In genomic region chr15:61216519-61216918, GRCh38 we compare ENCODE assay signal across 21 cellular contexts. TPM values are rescaled to one million over a fixed set of nuclear protein-coding genes. Genes with fewer than 3 reads are reported as not detected.
DNase-seq lines count a peak whose midpoint lies in the region; ATAC-seq and TF ChIP-seq lines count a peak whose summit lies in the region.
"Had no signal": no experiment of that assay in that cellular context is flagged by ENCODE, and none has a peak within 500 bp of the region (broad histone marks: within the 10 kb centered on the region; RNA-seq: fewer than 3 reads in every experiment).

No MANE protein-coding gene starts in this region.

- H3K4me1 ChIP-seq in foreskin keratinocyte, result no peaks in the 10 kb centered on the region
- H3K4me1 ChIP-seq: A549 had no signal

- ATAC-seq in foreskin keratinocyte (no peak), HG02840 (IDR thresholded peaks at IDR 0.05; ENCODE audit: low FRiP score, unreplicated experiment) (no peak)
- ATAC-seq: activated CD8-positive, alpha-beta T cell treated with anti-CD3 and anti-CD28 coated beads, Interleukin-2, amount 10 ng/mL, durations not matched to agents 7 days and 5 days; activated naive CD4-positive, alpha-beta T cell treated with anti-CD3 and anti-CD28 coated beads, Interleukin-2, amount 50 U/mL, for 72 hours; left ventricle myocardium superior; T-helper 17 cell had no signal

- H3K4me3 Mint-ChIP-seq in progenitor cell of endocrine pancreas (ENCODE audit: low read depth), result no peak overlapping the region
- H3K4me3 Mint-ChIP-seq in type B pancreatic cell, result no peak overlapping the region
- H3K4me3 Mint-ChIP-seq: activated CD8-positive, alpha-beta T cell treated with anti-CD3 and anti-CD28 coated beads, Interleukin-2, amount 10 ng/mL, durations not matched to agents 7 days and 5 days; T-helper 17 cell had no signal

- CTCF ChIA-PET in RWPE1 (lab: Yijun Ruan, JAX), result interaction anchor here (0.6 to 1.7 kb wide), 4 partner anchors 21 to 525 kb away, joined by 3 to 4 read pairs (median 3); no protein-coding TSS in a partner anchor

- DNase-seq in NCI-H82 (lab: John Stamatoyannopoulos, UW) (peak; percentile 41), NCI-H82 treated with DMSO at 0.1 percent for 48 hours (lab: John Stamatoyannopoulos, UW; ENCODE audit: unreplicated experiment) (no peak), RWPE1 (ENCODE audit: low spot score) (peak; percentile 13), foreskin keratinocyte (no peak), progenitor cell of endocrine pancreas (ENCODE audit: low spot score, unreplicated experiment) (no peak), type B pancreatic cell (ENCODE audit: extremely low spot score, unreplicated experiment) (no peak), cardiac septum (ENCODE audit: low spot score) (no peak)
- DNase-seq: activated CD4-positive, CD25-positive, alpha-beta regulatory T cell; activated CD8-positive, alpha-beta T cell treated with anti-CD3 and anti-CD28 coated beads, Interleukin-2, amount 10 ng/mL, durations not matched to agents 7 days and 5 days; foreskin melanocyte; GDM1; left ventricle myocardium superior; MV-4-11; nucleus accumbens; substantia nigra; T-helper 17 cell had no signal

- intact Hi-C loops in cardiac septum (cut with DNase I), result no loop called here

- H3K27ac ChIP-seq in RWPE1, result no peak overlapping the region
- no peak overlapping the region for H3K27ac ChIP-seq in foreskin keratinocyte
- H3K27ac ChIP-seq: A549, BLaER1, right atrium auricular region had no signal

- H3K9me3 Mint-ChIP-seq in progenitor cell of endocrine pancreas (ENCODE audit: low read depth) (no peaks in the 10 kb centered on the region), type B pancreatic cell (no peaks in the 10 kb centered on the region)
- H3K9me3 Mint-ChIP-seq: activated naive CD4-positive, alpha-beta T cell treated with anti-CD3 and anti-CD28 coated beads, Interleukin-2, amount 50 U/mL, for 72 hours had no signal

- no peaks in the 10 kb centered on the region for H3K36me3 Mint-ChIP-seq in progenitor cell of endocrine pancreas (ENCODE audit: insufficient read depth)
- peaks cover 5% of the 10 kb centered on the region for H3K36me3 Mint-ChIP-seq in type B pancreatic cell
- H3K36me3 Mint-ChIP-seq: activated naive CD4-positive, alpha-beta T cell treated with anti-CD3 and anti-CD28 coated beads, Interleukin-2, amount 50 U/mL, for 72 hours had no signal

- no peaks in the 10 kb centered on the region for H3K27me3 Mint-ChIP-seq in progenitor cell of endocrine pancreas
- peaks cover 10% of the 10 kb centered on the region for H3K27me3 Mint-ChIP-seq in type B pancreatic cell

- H3K27ac Mint-ChIP-seq in progenitor cell of endocrine pancreas (no peak overlapping the region), type B pancreatic cell (no peak overlapping the region)
- H3K27ac Mint-ChIP-seq: activated CD8-positive, alpha-beta T cell treated with anti-CD3 and anti-CD28 coated beads, Interleukin-2, amount 10 ng/mL, durations not matched to agents 7 days and 5 days; activated naive CD4-positive, alpha-beta T cell treated with anti-CD3 and anti-CD28 coated beads, Interleukin-2, amount 50 U/mL, for 72 hours; T-helper 17 cell had no signal

- no peaks in the 10 kb centered on the region for H3K27me3 ChIP-seq in foreskin keratinocyte
- H3K27me3 ChIP-seq: BLaER1, right atrium auricular region had no signal

- H3K4me1 Mint-ChIP-seq in progenitor cell of endocrine pancreas (ENCODE audit: low read depth) (peaks cover 5% of the 10 kb centered on the region), type B pancreatic cell (ENCODE audit: unreplicated experiment) (peaks cover 13% of the 10 kb centered on the region)

- POLR2A ChIA-PET in RWPE1 (lab: Yijun Ruan, JAX; ENCODE audit: low non-redundant PET), result no interaction called here

- TF ChIP-seq CTCF in RWPE1 (conservative IDR thresholded peaks at IDR 0.05; ENCODE audit: low read depth) (no peak), foreskin keratinocyte (conservative IDR thresholded peaks at IDR 0.05) (peak; percentile 41), progenitor cell of endocrine pancreas (IDR thresholded peaks at IDR 0.05; ENCODE audit: unreplicated experiment) (peak; percentile 53), type B pancreatic cell (conservative IDR thresholded peaks at IDR 0.05) (no peak)

RNA-seq across cellular contexts. Expression of gene RORA, which starts 12.6 kb away (rescaled TPM):
- total RNA-seq in foreskin keratinocyte, result 3.0 and 5.5 TPM in 2 replicates
- 1.4 and 1.9 TPM in 2 replicates for polyA plus RNA-seq in foreskin keratinocyte
- total RNA-seq in progenitor cell of endocrine pancreas, result 18.7 and 21.4 TPM in 2 replicates
- 9.9 and 12.3 TPM in 2 replicates for total RNA-seq in type B pancreatic cell (ENCODE audit: low replicate concordance)
- total RNA-seq in cardiac septum, result 13.6 TPM

Comparison
In these comparisons a context has a peak if more than half of its experiments do, and no peak if none do; other contexts are left out.
1. DNase-seq: peak in NCI-H82 (single experiment) and RWPE1 (single experiment); none in NCI-H82 treated with DMSO at 0.1 percent for 48 hours (single experiment), foreskin keratinocyte (0 of 2), progenitor cell of endocrine pancreas (single experiment), type B pancreatic cell (single experiment) and cardiac septum (single experiment).
2. CTCF ChIP-seq: peak in foreskin keratinocyte (single experiment) and progenitor cell of endocrine pancreas (single experiment); none in RWPE1 (single experiment) and type B pancreatic cell (single experiment).